1 cellular context compared by ENCODE assay signal in genomic region chr4:120922390-120923200, GRCh38.
A peak's percentile ranks its signal among the peaks of the same experiment; 100 is the strongest.
TF ChIP-seq lines count a peak whose summit lies in the region.

PRDM5 (minus strand) TSS chr4:120922726; CDS start chr4:120922608, 118 bp downstream.

TF ChIP-seq in WTC11, 78 proteins besides CTCF, POLR2A, EP300 and RAD21 (continued from another document):
- TF ChIP-seq, protein P1, sequence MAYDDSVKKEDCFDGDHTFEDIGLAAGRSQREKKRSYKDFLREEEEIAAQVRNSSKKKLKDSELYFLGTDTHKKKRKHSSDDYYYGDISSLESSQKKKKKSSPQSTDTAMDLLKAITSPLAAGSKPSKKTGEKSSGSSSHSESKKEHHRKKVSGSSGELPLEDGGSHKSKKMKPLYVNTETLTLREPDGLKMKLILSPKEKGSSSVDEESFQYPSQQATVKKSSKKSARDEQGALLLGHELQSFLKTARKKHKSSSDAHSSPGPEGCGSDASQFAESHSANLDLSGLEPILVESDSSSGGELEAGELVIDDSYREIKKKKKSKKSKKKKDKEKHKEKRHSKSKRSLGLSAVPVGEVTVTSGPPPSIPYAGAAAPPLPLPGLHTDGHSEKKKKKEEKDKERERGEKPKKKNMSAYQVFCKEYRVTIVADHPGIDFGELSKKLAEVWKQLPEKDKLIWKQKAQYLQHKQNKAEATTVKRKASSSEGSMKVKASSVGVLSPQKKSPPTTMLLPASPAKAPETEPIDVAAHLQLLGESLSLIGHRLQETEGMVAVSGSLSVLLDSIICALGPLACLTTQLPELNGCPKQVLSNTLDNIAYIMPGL (CRISPR knock-in tag; IDR thresholded peaks at IDR 0.05) = 0 out of 2 replicates have a peak, but pooled peaks have one; percentile 2
- TF ChIP-seq, protein P2, sequence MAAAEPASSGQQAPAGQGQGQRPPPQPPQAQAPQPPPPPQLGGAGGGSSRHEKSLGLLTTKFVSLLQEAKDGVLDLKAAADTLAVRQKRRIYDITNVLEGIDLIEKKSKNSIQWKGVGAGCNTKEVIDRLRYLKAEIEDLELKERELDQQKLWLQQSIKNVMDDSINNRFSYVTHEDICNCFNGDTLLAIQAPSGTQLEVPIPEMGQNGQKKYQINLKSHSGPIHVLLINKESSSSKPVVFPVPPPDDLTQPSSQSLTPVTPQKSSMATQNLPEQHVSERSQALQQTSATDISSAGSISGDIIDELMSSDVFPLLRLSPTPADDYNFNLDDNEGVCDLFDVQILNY (CRISPR knock-in tag; IDR thresholded peaks at IDR 0.05) = peak; percentile 89
- TF ChIP-seq MYBL2 (CRISPR knock-in tag; IDR thresholded peaks at IDR 0.05) = 0 out of 2 replicates have a peak, but pooled peaks have one; percentile 39
- TF ChIP-seq NR2C2 (CRISPR knock-in tag; IDR thresholded peaks at IDR 0.05) = no peak
- 0 out of 2 replicates have a peak, but pooled peaks have one; percentile 27 for TF ChIP-seq ZNF121 (CRISPR knock-in tag; IDR thresholded peaks at IDR 0.05)
- 0 out of 2 replicates have a peak, but pooled peaks have one; percentile 31 for TF ChIP-seq KAT7 (CRISPR knock-in tag; IDR thresholded peaks at IDR 0.05; ENCODE audit: borderline replicate concordance)
- peak; percentile 37; the same call in 1 of the 2 replicates for TF ChIP-seq ETV6 (CRISPR knock-in tag; IDR thresholded peaks at IDR 0.05)
- no peak for TF ChIP-seq ZNF317 (CRISPR knock-in tag; IDR thresholded peaks at IDR 0.05; ENCODE audit: borderline replicate concordance, low read depth)
- TF ChIP-seq, protein P3, sequence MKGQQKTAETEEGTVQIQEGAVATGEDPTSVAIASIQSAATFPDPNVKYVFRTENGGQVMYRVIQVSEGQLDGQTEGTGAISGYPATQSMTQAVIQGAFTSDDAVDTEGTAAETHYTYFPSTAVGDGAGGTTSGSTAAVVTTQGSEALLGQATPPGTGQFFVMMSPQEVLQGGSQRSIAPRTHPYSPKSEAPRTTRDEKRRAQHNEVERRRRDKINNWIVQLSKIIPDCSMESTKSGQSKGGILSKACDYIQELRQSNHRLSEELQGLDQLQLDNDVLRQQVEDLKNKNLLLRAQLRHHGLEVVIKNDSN (CRISPR knock-in tag; IDR thresholded peaks at IDR 0.05) = no peak
- TF ChIP-seq RELA (CRISPR knock-in tag; IDR thresholded peaks at IDR 0.05; ENCODE audit: borderline replicate concordance) = peak; percentile 11; the same call in 1 of the 2 replicates
- TF ChIP-seq, protein P4, sequence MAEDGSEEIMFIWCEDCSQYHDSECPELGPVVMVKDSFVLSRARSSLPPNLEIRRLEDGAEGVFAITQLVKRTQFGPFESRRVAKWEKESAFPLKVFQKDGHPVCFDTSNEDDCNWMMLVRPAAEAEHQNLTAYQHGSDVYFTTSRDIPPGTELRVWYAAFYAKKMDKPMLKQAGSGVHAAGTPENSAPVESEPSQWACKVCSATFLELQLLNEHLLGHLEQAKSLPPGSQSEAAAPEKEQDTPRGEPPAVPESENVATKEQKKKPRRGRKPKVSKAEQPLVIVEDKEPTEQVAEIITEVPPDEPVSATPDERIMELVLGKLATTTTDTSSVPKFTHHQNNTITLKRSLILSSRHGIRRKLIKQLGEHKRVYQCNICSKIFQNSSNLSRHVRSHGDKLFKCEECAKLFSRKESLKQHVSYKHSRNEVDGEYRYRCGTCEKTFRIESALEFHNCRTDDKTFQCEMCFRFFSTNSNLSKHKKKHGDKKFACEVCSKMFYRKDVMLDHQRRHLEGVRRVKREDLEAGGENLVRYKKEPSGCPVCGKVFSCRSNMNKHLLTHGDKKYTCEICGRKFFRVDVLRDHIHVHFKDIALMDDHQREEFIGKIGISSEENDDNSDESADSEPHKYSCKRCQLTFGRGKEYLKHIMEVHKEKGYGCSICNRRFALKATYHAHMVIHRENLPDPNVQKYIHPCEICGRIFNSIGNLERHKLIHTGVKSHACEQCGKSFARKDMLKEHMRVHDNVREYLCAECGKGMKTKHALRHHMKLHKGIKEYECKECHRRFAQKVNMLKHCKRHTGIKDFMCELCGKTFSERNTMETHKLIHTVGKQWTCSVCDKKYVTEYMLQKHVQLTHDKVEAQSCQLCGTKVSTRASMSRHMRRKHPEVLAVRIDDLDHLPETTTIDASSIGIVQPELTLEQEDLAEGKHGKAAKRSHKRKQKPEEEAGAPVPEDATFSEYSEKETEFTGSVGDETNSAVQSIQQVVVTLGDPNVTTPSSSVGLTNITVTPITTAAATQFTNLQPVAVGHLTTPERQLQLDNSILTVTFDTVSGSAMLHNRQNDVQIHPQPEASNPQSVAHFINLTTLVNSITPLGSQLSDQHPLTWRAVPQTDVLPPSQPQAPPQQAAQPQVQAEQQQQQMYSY (CRISPR knock-in tag; IDR thresholded peaks at IDR 0.05) = peak; percentile 84
